ENCODE assay signal across 27 cellular contexts in genomic region chr7:129789652-129790051, GRCh38.
"Had no signal": no experiment of that assay in that cellular context is flagged by ENCODE, and none has a peak within 500 bp of the region (broad histone marks: within the 10 kb centered on the region; RNA-seq: fewer than 3 reads in every experiment).

No MANE protein-coding gene starts in this region.

- H2AFZ ChIP-seq: parathyroid adenoma had no signal

- DNase-seq: activated CD4-positive, alpha-beta T cell treated with anti-CD3 and anti-CD28 coated beads for 36 hours; activated CD4-positive, CD25-positive, alpha-beta regulatory T cell; activated naive CD4-positive, alpha-beta T cell; activated T-cell treated with anti-CD3 and anti-CD28 coated beads for 4 hours; activated T-cell treated with anti-CD3 and anti-CD28 coated beads, Interleukin-2, amount 50 U/mL, for 72 hours; anterior cingulate cortex; endodermal cell; left lung; lower lobe of right lung; mesenchymal stem cell; naive thymus-derived CD8-positive, alpha-beta T cell; nucleus accumbens; psoas muscle; sigmoid colon; small intestine; stimulated activated CD4-positive, alpha-beta T cell treated with anti-CD3 and anti-CD28 coated beads, Interleukin-4, amount 100 ng/mL, for 24 hours; stimulated activated naive CD8-positive, alpha-beta T cell treated with anti-CD3 and anti-CD28 coated beads, Interleukin-15, amount 100 ng/mL, for 72 hours; substantia nigra; upper lobe of left lung had no signal

- H3K36me3 ChIP-seq: esophagus muscularis mucosa, left lung, lower lobe of right lung, sigmoid colon, upper lobe of left lung, vagina had no signal

- H3K9ac ChIP-seq: parathyroid adenoma had no signal

- FAIRE-seq: bronchial epithelial cell, islet of Langerhans, small intestine had no signal

- H3K27ac ChIP-seq: esophagus muscularis mucosa, foreskin keratinocyte, left lung, lower lobe of right lung, parathyroid adenoma, psoas muscle, sigmoid colon, upper lobe of left lung, vagina had no signal

- H3K4me3 ChIP-seq: esophagus muscularis mucosa, left lung, lower lobe of right lung, psoas muscle, sigmoid colon, upper lobe of left lung, vagina had no signal

- ATAC-seq: activated CD4-positive, alpha-beta T cell treated with anti-CD3 and anti-CD28 coated beads for 36 hours; activated naive CD4-positive, alpha-beta T cell treated with anti-CD3 and anti-CD28 coated beads, Interleukin-2, amount 50 U/mL, for 72 hours; activated T-cell treated with anti-CD3 and anti-CD28 coated beads, Interleukin-2, amount 50 U/mL, for 72 hours; left lung; lower lobe of right lung; naive thymus-derived CD8-positive, alpha-beta T cell; psoas muscle; stimulated activated effector memory CD8-positive, alpha-beta T cell treated with anti-CD3 and anti-CD28 coated beads, Interleukin-12 subunit alpha, Interleukin-12 subunit beta, amount 100 ng/mL, for 72 hours; stimulated activated naive CD8-positive, alpha-beta T cell treated with anti-CD3 and anti-CD28 coated beads, Interleukin-15, amount 100 ng/mL, for 72 hours had no signal

- H3K9me3 ChIP-seq: left lung, lower lobe of right lung, psoas muscle, sigmoid colon, upper lobe of left lung, vagina had no signal

- H3K79me2 ChIP-seq: parathyroid adenoma had no signal

- H3K4me1 ChIP-seq: foreskin keratinocyte had no signal
